ENCODE assay signal across 35 cellular contexts in genomic region chr7:39926111-39926510, GRCh38.
"Had no signal": no experiment of that assay in that cellular context is flagged by ENCODE, and none has a peak within 500 bp of the region (broad histone marks: within the 10 kb centered on the region; RNA-seq: fewer than 3 reads in every experiment).

No MANE protein-coding gene starts in this region.

- H3K9ac ChIP-seq: KMS-11 had no signal

- H3K36me3 ChIP-seq: MG63 had no signal

- H3K27me3 ChIP-seq: MG63 had no signal

- H3K9me3 ChIP-seq: MG63 had no signal

- DNase-seq: Karpas-422, Kasumi-1, KBM-7, KG1, MG63, MM.1S, MV-4-11, NCI-H1048, NCI-H1092, NCI-H1092 treated with DMSO at 0.1 percent for 48 hours, NCI-H1105, NCI-H1105 treated with DMSO at 0.1 percent for 48 hours, NCI-H1417, NCI-H1417 treated with DMSO at 0.1 percent for 48 hours, NCI-H1436, NCI-H1436 treated with DMSO at 0.1 percent for 48 hours, NCI-H146, NCI-H1694, NCI-H1694 treated with DMSO at 0.1 percent for 48 hours, NCI-H187, NCI-H187 treated with DMSO at 0.1 percent for 48 hours, NCI-H1930, NCI-H2029, NCI-H2029 treated with DMSO at 0.1 percent for 48 hours, NCI-H2081, NCI-H2081 treated with DMSO at 0.1 percent for 48 hours, NCI-H2107, NCI-H2171, NCI-H2171 treated with DMSO at 0.1 percent for 48 hours, NCI-H2227 treated with DMSO at 0.1 percent for 48 hours, NCI-H226, NCI-H345, NCI-H446, NCI-H446 treated with DMSO at 0.1 percent for 48 hours had no signal

- H3K27ac ChIP-seq: KMS-11 had no signal

- H3K4me2 ChIP-seq: KMS-11 had no signal

- H3K4me3 ChIP-seq: MG63 had no signal
